ENCODE assay signal across 1 cellular context in genomic region chr3:52029535-52029934, GRCh38.
TF ChIP-seq lines count a peak whose summit lies in the region.

No MANE protein-coding gene starts in this region.

TF ChIP-seq in K562, 482 proteins besides CTCF, POLR2A, EP300 and RAD21 (continued from another document):
- TF ChIP-seq MGA (IDR thresholded peaks at IDR 0.05) (no peak), YY1 (IDR thresholded peaks at IDR 0.05; ENCODE audit: borderline replicate concordance in 1 of 3, control insufficient read depth in 1 of 3, extremely low read depth in 1 of 3, insufficient read depth in 3 of 3, insufficient read length in 1 of 3, insufficient replicate concordance in 2 of 3, low read depth in 1 of 3, low read length in 2 of 3) (no peak), MTF1 (CRISPR knock-in tag; IDR thresholded peaks at IDR 0.05; ENCODE audit: borderline replicate concordance) (no peak)
